In genomic region chr10:102268333-102268999, GRCh38 we compare ENCODE assay signal across 13 cellular contexts. TPM values are rescaled to one million over a fixed set of nuclear protein-coding genes. Genes with fewer than 3 reads are reported as not detected.
DNase-seq lines count a peak whose midpoint lies in the region; ATAC-seq and TF ChIP-seq lines count a peak whose summit lies in the region.
"Had no signal": no experiment of that assay in that cellular context is flagged by ENCODE, and none has a peak within 500 bp of the region (broad histone marks: within the 10 kb centered on the region; RNA-seq: fewer than 3 reads in every experiment).

No MANE protein-coding gene starts in this region.

- no peak overlapping the region for H3K4me3 ChIP-seq in BE2C (ENCODE audit: low read depth, low read length)
- H3K4me3 ChIP-seq in Jurkat, Clone E6-1 (ENCODE audit: low read length): no peak overlapping the region
- H3K4me3 ChIP-seq in brain microvascular endothelial cell (ENCODE audit: low read depth, low read length): no peak overlapping the region
- no peak overlapping the region for H3K4me3 ChIP-seq in naive thymus-derived CD4-positive, alpha-beta T cell (ENCODE audit: low read length)
- H3K4me3 ChIP-seq: SK-N-MC had no signal

- H3K27me3 ChIP-seq in BE2C (no peaks in the 10 kb centered on the region), brain microvascular endothelial cell (replicated peaks) (no peaks in the 10 kb centered on the region)
- H3K27me3 ChIP-seq in naive thymus-derived CD4-positive, alpha-beta T cell (ENCODE audit: control insufficient read depth in 2 of 2, insufficient read depth in 2 of 2, low read length in 2 of 2): no peaks in the 10 kb centered on the region

- H3K27me3 Mint-ChIP-seq in naive thymus-derived CD4-positive, alpha-beta T cell: no peaks in the 10 kb centered on the region

- peak overlapping the region in 2 of 9 donors; percentile 12 to 32 for H3K27ac Mint-ChIP-seq in naive thymus-derived CD4-positive, alpha-beta T cell

- peaks cover 24 to 82% (median 71%) of the 10 kb centered on the region in 7 donors for H3K4me1 Mint-ChIP-seq in naive thymus-derived CD4-positive, alpha-beta T cell

- no peak overlapping the region for H3K4me3 Mint-ChIP-seq in naive thymus-derived CD4-positive, alpha-beta T cell

- peak overlapping the region; percentile 31 for H3K27ac ChIP-seq in brain microvascular endothelial cell
- peak overlapping the region; percentile 9 for H3K27ac ChIP-seq in naive thymus-derived CD4-positive, alpha-beta T cell (ENCODE audit: low read depth, low read length)
- H3K27ac ChIP-seq: SK-N-MC had no signal

- CTCF ChIA-PET in naive thymus-derived CD4-positive, alpha-beta T cell (lab: Charles Lee): interaction anchor here (0.6 to 1.3 kb wide), 2 partner anchors 39 to 463 kb away, joined by 3 to 4 read pairs; no protein-coding TSS in a partner anchor

- POLR2A ChIA-PET in naive thymus-derived CD4-positive, alpha-beta T cell (lab: Charles Lee): interaction anchor here (0.9 kb wide), 1 partner anchor 10 kb away, joined by 3 read pairs; no protein-coding TSS in a partner anchor

- DNase-seq in BE2C: no peak
- peak; percentile 3 for DNase-seq in Jurkat, Clone E6-1 (ENCODE audit: low read depth, low spot score)
- no peak for DNase-seq in brain microvascular endothelial cell
- DNase-seq in naive thymus-derived CD4-positive, alpha-beta T cell: no peak
- no peak for DNase-seq in stimulated activated CD8-positive, alpha-beta memory T cell treated with anti-CD3 and anti-CD28 coated beads, Interleukin-4, amount 100 ng/mL, for 48 hours
- no peak for DNase-seq in globus pallidus (ENCODE audit: low spot score)
- no peak for DNase-seq in NCI-H128 (lab: John Stamatoyannopoulos, UW; ENCODE audit: unreplicated experiment)
- DNase-seq: DND-41; effector CD4-positive, alpha-beta T cell; kidney; NCI-H2171 had no signal

- in situ Hi-C loops in brain microvascular endothelial cell (cut with HindIII; ENCODE audit: low pct_ligation_motif_present, low sequenced_read_pairs): no loop called here

- intact Hi-C loops in naive thymus-derived CD4-positive, alpha-beta T cell (cut with micrococcal nuclease): no loop called here

- peak; percentile 7; the same call in 1 of the 2 replicates for TF ChIP-seq CTCF in BE2C (IDR thresholded peaks at IDR 0.05; ENCODE audit: low read depth, low read length)
- no peak for TF ChIP-seq CTCF in brain microvascular endothelial cell (IDR thresholded peaks at IDR 0.05; ENCODE audit: low read depth, low read length, missing control alignments)

- H3K36me3 ChIP-seq in BE2C (peaks cover 4% of the 10 kb centered on the region; the same call in 1 of the 2 replicates), brain microvascular endothelial cell (replicated peaks) (peaks cover 9% of the 10 kb centered on the region)
- H3K36me3 ChIP-seq in naive thymus-derived CD4-positive, alpha-beta T cell (ENCODE audit: control insufficient read depth in 2 of 3, insufficient read depth in 3 of 3, low read length in 3 of 3): peaks cover 0 to 10% (median 0%) of the 10 kb centered on the region in 3 experiments

- peaks cover 0 to 21% (median 10%) of the 10 kb centered on the region in 5 donors for H3K36me3 Mint-ChIP-seq in naive thymus-derived CD4-positive, alpha-beta T cell

- no peaks in the 10 kb centered on the region for H3K4me1 ChIP-seq in BE2C
- H3K4me1 ChIP-seq in naive thymus-derived CD4-positive, alpha-beta T cell (ENCODE audit: control insufficient read depth in 2 of 2, insufficient read depth in 2 of 2, low read length in 2 of 2): peaks cover 0 to 4% of the 10 kb centered on the region in 2 donors

- no peak for ATAC-seq in naive thymus-derived CD4-positive, alpha-beta T cell
- ATAC-seq in GM19324 (IDR thresholded peaks at IDR 0.05; ENCODE audit: low FRiP score, unreplicated experiment): no peak

- H3K9me3 ChIP-seq in BE2C: no peaks in the 10 kb centered on the region
- H3K9me3 ChIP-seq in naive thymus-derived CD4-positive, alpha-beta T cell (ENCODE audit: control insufficient read depth in 2 of 3, low read length in 3 of 3): no peaks in the 10 kb centered on the region

- H3K9me3 Mint-ChIP-seq in naive thymus-derived CD4-positive, alpha-beta T cell: no peaks in the 10 kb centered on the region

RNA-seq across cellular contexts. Expression of gene GBF1, which starts 23.1 kb away (rescaled TPM):
- 66.7 TPM for polyA plus RNA-seq in BE2C (2012; ENCODE audit: insufficient read depth, insufficient read length, low read depth)
- 23.2 TPM for polyA plus RNA-seq in Jurkat, Clone E6-1 (2012; ENCODE audit: insufficient read depth, insufficient read length)
- 10 to 100 TPM; 36.2 to 47.2 (median 37.8) TPM for total RNA-seq in naive thymus-derived CD4-positive, alpha-beta T cell
- 10 to 100 TPM in 1 of 2 donors, 1 to 10 TPM in 1; 8.5 to 24.3 TPM for polyA plus RNA-seq in naive thymus-derived CD4-positive, alpha-beta T cell

RNA-seq across cellular contexts. Expression of gene PITX3, which starts 27.2 kb away (rescaled TPM):
- not detected for polyA plus RNA-seq in BE2C (2012; ENCODE audit: insufficient read depth, insufficient read length, low read depth)
- polyA plus RNA-seq in Jurkat, Clone E6-1 (2012; ENCODE audit: insufficient read depth, insufficient read length): not detected
- total RNA-seq in naive thymus-derived CD4-positive, alpha-beta T cell: not detected
- polyA plus RNA-seq in naive thymus-derived CD4-positive, alpha-beta T cell: not detected
- total RNA-seq: kidney had no signal

RNA-seq across cellular contexts. Expression of gene ELOVL3, which starts 42.4 kb away (rescaled TPM):
- 0.32 TPM for polyA plus RNA-seq in BE2C (2012; ENCODE audit: insufficient read depth, insufficient read length, low read depth)
- polyA plus RNA-seq in Jurkat, Clone E6-1 (2012; ENCODE audit: insufficient read depth, insufficient read length): 2.3 TPM
- total RNA-seq in naive thymus-derived CD4-positive, alpha-beta T cell: not detected
- polyA plus RNA-seq in naive thymus-derived CD4-positive, alpha-beta T cell: not detected
